ENCODE assay signal across 1 cellular context in the genomic region with DNA sequence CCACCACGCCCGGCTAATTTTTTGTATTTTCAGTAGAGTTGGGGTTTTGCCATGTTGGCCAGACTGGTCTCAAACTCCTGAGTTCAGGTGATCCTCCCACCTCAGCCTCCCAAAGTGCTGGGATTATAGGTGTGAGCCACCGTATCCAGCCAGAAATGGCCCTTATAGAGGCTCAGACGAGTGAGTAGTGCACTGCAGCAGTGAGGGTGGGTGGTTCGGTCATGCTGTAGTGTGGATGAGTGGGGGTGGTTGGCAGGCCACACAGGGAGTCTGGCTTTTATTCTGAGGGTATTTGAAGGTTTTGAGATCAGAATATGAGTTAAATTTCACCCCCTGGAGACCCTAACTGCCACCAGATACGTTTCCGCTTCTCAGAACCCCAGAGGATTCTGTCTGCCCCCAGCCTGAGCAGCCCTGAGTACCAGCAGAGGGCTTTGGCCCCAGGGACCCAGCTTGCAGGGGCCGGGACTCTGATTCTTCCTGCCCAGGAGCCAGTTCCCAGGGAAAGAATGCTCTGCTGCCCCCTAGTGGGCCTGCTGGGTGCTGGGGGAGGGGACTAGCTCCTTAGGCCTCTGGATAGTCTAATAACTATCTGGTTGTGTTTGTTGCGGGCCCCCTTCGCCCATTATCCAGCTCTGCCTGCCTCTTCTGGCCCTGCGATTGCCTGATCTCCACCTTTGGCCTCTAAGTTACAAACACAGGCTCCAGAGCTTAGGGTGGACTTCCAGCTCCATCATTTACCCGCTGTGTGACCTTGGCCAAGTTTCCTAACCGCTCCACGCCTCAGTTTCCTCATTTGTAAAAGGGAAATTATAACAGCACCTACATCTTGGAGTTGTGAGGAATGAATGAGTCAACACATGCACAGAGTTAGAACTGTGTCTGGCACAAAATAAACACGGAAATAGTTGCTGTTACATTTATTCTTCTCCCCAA.
TF ChIP-seq lines count a peak whose summit lies in the region.

No MANE protein-coding gene starts in this region.

TF ChIP-seq in HepG2, 621 proteins besides CTCF, POLR2A, EP300 and RAD21 (continued from another document and continues in another):
- TF ChIP-seq, protein P1, sequence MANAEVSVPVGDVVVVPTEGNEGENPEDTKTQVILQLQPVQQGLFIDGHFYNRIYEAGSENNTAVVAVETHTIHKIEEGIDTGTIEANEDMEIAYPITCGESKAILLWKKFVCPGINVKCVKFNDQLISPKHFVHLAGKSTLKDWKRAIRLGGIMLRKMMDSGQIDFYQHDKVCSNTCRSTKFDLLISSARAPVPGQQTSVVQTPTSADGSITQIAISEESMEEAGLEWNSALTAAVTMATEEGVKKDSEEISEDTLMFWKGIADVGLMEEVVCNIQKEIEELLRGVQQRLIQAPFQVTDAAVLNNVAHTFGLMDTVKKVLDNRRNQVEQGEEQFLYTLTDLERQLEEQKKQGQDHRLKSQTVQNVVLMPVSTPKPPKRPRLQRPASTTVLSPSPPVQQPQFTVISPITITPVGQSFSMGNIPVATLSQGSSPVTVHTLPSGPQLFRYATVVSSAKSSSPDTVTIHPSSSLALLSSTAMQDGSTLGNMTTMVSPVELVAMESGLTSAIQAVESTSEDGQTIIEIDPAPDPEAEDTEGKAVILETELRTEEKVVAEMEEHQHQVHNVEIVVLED (CRISPR knock-in tag; IDR thresholded peaks at IDR 0.05; ENCODE audit: borderline replicate concordance) = 0 out of 2 replicates have a peak, but pooled peaks have one; percentile 59
- no peak for TF ChIP-seq ZNF510 (CRISPR knock-in tag; IDR thresholded peaks at IDR 0.05; ENCODE audit: low read depth)
- TF ChIP-seq CHCHD3 (CRISPR knock-in tag; IDR thresholded peaks at IDR 0.05) = no peak
- TF ChIP-seq KAT2B (IDR thresholded peaks at IDR 0.05; ENCODE audit: borderline replicate concordance, low read depth, low read length) = no peak
- TF ChIP-seq RXRA (CRISPR knock-in tag; IDR thresholded peaks at IDR 0.05) = 0 out of 2 replicates have a peak, but pooled peaks have one; percentile 31
- no peak for TF ChIP-seq SOX6 (IDR thresholded peaks at IDR 0.05)
- TF ChIP-seq SOX6 (CRISPR knock-in tag; IDR thresholded peaks at IDR 0.05) = peak; percentile 67
- no peak for TF ChIP-seq MATR3 (CRISPR knock-in tag; IDR thresholded peaks at IDR 0.05)
- TF ChIP-seq NR2F2 (IDR thresholded peaks at IDR 0.05; ENCODE audit: borderline replicate concordance, low read depth) = 0 out of 2 replicates have a peak, but pooled peaks have one; percentile 12
- peak; percentile 74 for TF ChIP-seq RXRB (CRISPR knock-in tag; IDR thresholded peaks at IDR 0.05; ENCODE audit: borderline replicate concordance)
- no peak for TF ChIP-seq ARHGAP35 (CRISPR knock-in tag; IDR thresholded peaks at IDR 0.05; ENCODE audit: borderline replicate concordance)
- no peak for TF ChIP-seq POGZ (CRISPR knock-in tag; IDR thresholded peaks at IDR 0.05)
- no peak for TF ChIP-seq ZNF530 (CRISPR knock-in tag; IDR thresholded peaks at IDR 0.05; ENCODE audit: low read depth)
- TF ChIP-seq ZFP41 (CRISPR knock-in tag; IDR thresholded peaks at IDR 0.05; ENCODE audit: borderline replicate concordance) = no peak
- no peak for TF ChIP-seq RCOR2 (CRISPR knock-in tag; IDR thresholded peaks at IDR 0.05)
- peak; percentile 33; the same call in 1 of the 2 replicates for TF ChIP-seq ZFP37 (CRISPR knock-in tag; IDR thresholded peaks at IDR 0.05; ENCODE audit: borderline replicate concordance)
- TF ChIP-seq PHF5A (CRISPR knock-in tag; IDR thresholded peaks at IDR 0.05; ENCODE audit: low read depth, unreplicated experiment) = no peak
- TF ChIP-seq ZBTB8A (CRISPR knock-in tag; IDR thresholded peaks at IDR 0.05; ENCODE audit: borderline replicate concordance, low read depth) = no peak
- TF ChIP-seq FOXC1 (CRISPR knock-in tag; IDR thresholded peaks at IDR 0.05; ENCODE audit: borderline replicate concordance) = peak; percentile 50
- TF ChIP-seq ZNF567 (CRISPR knock-in tag; IDR thresholded peaks at IDR 0.05; ENCODE audit: borderline replicate concordance) = no peak
- no peak for TF ChIP-seq NCOA2 (CRISPR knock-in tag; IDR thresholded peaks at IDR 0.05)
- TF ChIP-seq, protein P2, sequence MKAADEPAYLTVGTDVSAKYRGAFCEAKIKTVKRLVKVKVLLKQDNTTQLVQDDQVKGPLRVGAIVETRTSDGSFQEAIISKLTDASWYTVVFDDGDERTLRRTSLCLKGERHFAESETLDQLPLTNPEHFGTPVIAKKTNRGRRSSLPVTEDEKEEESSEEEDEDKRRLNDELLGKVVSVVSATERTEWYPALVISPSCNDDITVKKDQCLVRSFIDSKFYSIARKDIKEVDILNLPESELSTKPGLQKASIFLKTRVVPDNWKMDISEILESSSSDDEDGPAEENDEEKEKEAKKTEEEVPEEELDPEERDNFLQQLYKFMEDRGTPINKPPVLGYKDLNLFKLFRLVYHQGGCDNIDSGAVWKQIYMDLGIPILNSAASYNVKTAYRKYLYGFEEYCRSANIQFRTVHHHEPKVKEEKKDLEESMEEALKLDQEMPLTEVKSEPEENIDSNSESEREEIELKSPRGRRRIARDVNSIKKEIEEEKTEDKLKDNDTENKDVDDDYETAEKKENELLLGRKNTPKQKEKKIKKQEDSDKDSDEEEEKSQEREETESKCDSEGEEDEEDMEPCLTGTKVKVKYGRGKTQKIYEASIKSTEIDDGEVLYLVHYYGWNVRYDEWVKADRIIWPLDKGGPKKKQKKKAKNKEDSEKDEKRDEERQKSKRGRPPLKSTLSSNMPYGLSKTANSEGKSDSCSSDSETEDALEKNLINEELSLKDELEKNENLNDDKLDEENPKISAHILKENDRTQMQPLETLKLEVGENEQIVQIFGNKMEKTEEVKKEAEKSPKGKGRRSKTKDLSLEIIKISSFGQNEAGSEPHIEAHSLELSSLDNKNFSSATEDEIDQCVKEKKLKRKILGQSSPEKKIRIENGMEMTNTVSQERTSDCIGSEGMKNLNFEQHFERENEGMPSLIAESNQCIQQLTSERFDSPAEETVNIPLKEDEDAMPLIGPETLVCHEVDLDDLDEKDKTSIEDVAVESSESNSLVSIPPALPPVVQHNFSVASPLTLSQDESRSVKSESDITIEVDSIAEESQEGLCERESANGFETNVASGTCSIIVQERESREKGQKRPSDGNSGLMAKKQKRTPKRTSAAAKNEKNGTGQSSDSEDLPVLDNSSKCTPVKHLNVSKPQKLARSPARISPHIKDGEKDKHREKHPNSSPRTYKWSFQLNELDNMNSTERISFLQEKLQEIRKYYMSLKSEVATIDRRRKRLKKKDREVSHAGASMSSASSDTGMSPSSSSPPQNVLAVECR (CRISPR knock-in tag; IDR thresholded peaks at IDR 0.05; ENCODE audit: borderline replicate concordance) = peak; percentile 77; the same call in 1 of the 2 replicates
- no peak for TF ChIP-seq ZNF326 (CRISPR knock-in tag; IDR thresholded peaks at IDR 0.05; ENCODE audit: borderline replicate concordance)
- no peak for TF ChIP-seq HOXA9 (CRISPR knock-in tag; IDR thresholded peaks at IDR 0.05; ENCODE audit: borderline replicate concordance)
- TF ChIP-seq ARID5B (CRISPR knock-in tag; IDR thresholded peaks at IDR 0.05) = peak; percentile 42; the same call in 1 of the 2 replicates
- peak; percentile 70 for TF ChIP-seq HMGXB3 (CRISPR knock-in tag; IDR thresholded peaks at IDR 0.05; ENCODE audit: borderline replicate concordance)
- peak; percentile 30; the same call in 1 of the 2 replicates for TF ChIP-seq ZNF335 (CRISPR knock-in tag; IDR thresholded peaks at IDR 0.05)
- TF ChIP-seq ZNF468 (CRISPR knock-in tag; IDR thresholded peaks at IDR 0.05) = no peak
- peak; percentile 76; the same call in 1 of the 2 replicates for TF ChIP-seq ZSCAN25 (CRISPR knock-in tag; IDR thresholded peaks at IDR 0.05)
- no peak for TF ChIP-seq CEBPB (IDR thresholded peaks at IDR 0.05; ENCODE audit: borderline replicate concordance, low read depth, low read length)
- TF ChIP-seq JUNB (CRISPR knock-in tag; IDR thresholded peaks at IDR 0.05; ENCODE audit: borderline replicate concordance) = no peak
- TF ChIP-seq PTBP1 (IDR thresholded peaks at IDR 0.05; ENCODE audit: low read depth, low read length, poor library complexity, severe bottlenecking) = no peak
- peak; percentile 56 for TF ChIP-seq FOSL2 (CRISPR knock-in tag; IDR thresholded peaks at IDR 0.05)
- TF ChIP-seq KLF6 (CRISPR knock-in tag; IDR thresholded peaks at IDR 0.05) = peak; percentile 77; the same call in 1 of the 2 replicates
- TF ChIP-seq SMC3 (IDR thresholded peaks at IDR 0.05; ENCODE audit: low read length) = peak; percentile 95
- 0 out of 2 replicates have a peak, but pooled peaks have one; percentile 17 for TF ChIP-seq FOXP4 (CRISPR knock-in tag; IDR thresholded peaks at IDR 0.05)
- no peak; the same call in 1 of the 2 replicates for TF ChIP-seq CBFB (CRISPR knock-in tag; IDR thresholded peaks at IDR 0.05)
- no peak for TF ChIP-seq ZSCAN20 (CRISPR knock-in tag; IDR thresholded peaks at IDR 0.05; ENCODE audit: borderline replicate concordance)
- peak; percentile 86 for TF ChIP-seq KMT2A (CRISPR knock-in tag; IDR thresholded peaks at IDR 0.05)
- no peak for TF ChIP-seq STAT5B (CRISPR knock-in tag; IDR thresholded peaks at IDR 0.05)
- no peak for TF ChIP-seq MEIS1 (CRISPR knock-in tag; IDR thresholded peaks at IDR 0.05; ENCODE audit: borderline replicate concordance)
- TF ChIP-seq ZNF124 (CRISPR knock-in tag; IDR thresholded peaks at IDR 0.05) = peak; percentile 87
- 0 out of 2 replicates have a peak, but pooled peaks have one; percentile 57 for TF ChIP-seq SNAI1 (CRISPR knock-in tag; IDR thresholded peaks at IDR 0.05; ENCODE audit: borderline replicate concordance)
- no peak for TF ChIP-seq EZH2 (conservative IDR thresholded peaks at IDR 0.05; ENCODE audit: low read depth, low read length)
